In genomic region chr4:101055392-101055791, GRCh38 we compare ENCODE assay signal across 24 cellular contexts.
DNase-seq lines count a peak whose midpoint lies in the region; ATAC-seq and TF ChIP-seq lines count a peak whose summit lies in the region.
"Had no signal": no experiment of that assay in that cellular context is flagged by ENCODE, and none has a peak within 500 bp of the region (broad histone marks: within the 10 kb centered on the region; RNA-seq: fewer than 3 reads in every experiment).

No MANE protein-coding gene starts in this region.

- no peaks in the 10 kb centered on the region for H3K36me3 Mint-ChIP-seq in WTC11

- no peak for TF ChIP-seq CTCF in 22Rv1 (IDR thresholded peaks at IDR 0.05)
- no peak for TF ChIP-seq CTCF in WTC11 (IDR thresholded peaks at IDR 0.05)
- no peak for TF ChIP-seq CTCF in GM13977 (IDR thresholded peaks at IDR 0.05; ENCODE audit: extremely low read depth, insufficient read depth, missing control alignments)

- H3K4me3 Mint-ChIP-seq in WTC11, result no peak overlapping the region
- H3K4me3 Mint-ChIP-seq: CD14-positive monocyte; CD4-positive, alpha-beta T cell; CD8-positive, alpha-beta memory T cell had no signal

- H3K27ac ChIP-seq in 22Rv1 (peak overlapping the region; percentile 64), SK-N-MC (peak overlapping the region; percentile 70), iPS-20b (ENCODE audit: low read length) (no peak overlapping the region)
- H3K27ac ChIP-seq: A549; BLaER1 treated with 17β-estradiol and CSF1 and Interleukin-3, amounts not matched to agents 10 nM and 100 nM had no signal

- H3K4me3 ChIP-seq in SK-N-MC (peak overlapping the region; percentile 23), iPS-20b (ENCODE audit: low read length) (no peak overlapping the region)
- H3K4me3 ChIP-seq: A549; BLaER1 treated with 17β-estradiol and CSF1 and Interleukin-3, amounts not matched to agents 10 nM and 100 nM; GM12878 had no signal

- H3K9ac ChIP-seq in SK-N-MC (ENCODE audit: insufficient read length) (peak overlapping the region; percentile 0), iPS-20b (ENCODE audit: low read depth, low read length) (0 out of 2 replicates have a peak overlapping the region, but pooled peaks have one; percentile 8)
- H3K9ac ChIP-seq: BLaER1 treated with 17β-estradiol and CSF1 and Interleukin-3, amounts not matched to agents 10 nM and 100 nM had no signal

- POLR2A ChIA-PET in WTC11 (lab: Charles Lee), result no interaction called here

- H3K27me3 Mint-ChIP-seq in WTC11 (ENCODE audit: low read depth), result no peaks in the 10 kb centered on the region
- H3K27me3 Mint-ChIP-seq: CD4-positive, alpha-beta T cell; CD8-positive, alpha-beta memory T cell had no signal

- peaks cover 15% of the 10 kb centered on the region; the same call in 1 of the 2 replicates for H3K4me1 ChIP-seq in iPS-20b (ENCODE audit: insufficient read depth, low read length)
- H3K4me1 ChIP-seq: A549; BLaER1 treated with 17β-estradiol and CSF1 and Interleukin-3, amounts not matched to agents 10 nM and 100 nM had no signal

- no peak for DNase-seq in SK-N-MC (ENCODE audit: low read depth, low spot score)
- no peak for DNase-seq in WTC11 (ENCODE audit: low spot score)
- no peak for DNase-seq in hepatic stellate cell (ENCODE audit: low spot score)
- DNase-seq in GM13977 (ENCODE audit: low spot score), result no peak
- no peak for DNase-seq in KBM-7
- DNase-seq: 8988T; ACHN; AML-193; BE2C; CD4-positive, alpha-beta T cell; CD8-positive, alpha-beta memory T cell; DMS 273 treated with DMSO at 0.1 percent for 48 hours; DMS79; EL; GDM1; GOT3; HCEC 1CT had no signal

- H3K27me3 ChIP-seq in iPS-20b (ENCODE audit: insufficient read depth, low read length), result no peaks in the 10 kb centered on the region
- H3K27me3 ChIP-seq: BE2C; BLaER1 treated with 17β-estradiol and CSF1 and Interleukin-3, amounts not matched to agents 10 nM and 100 nM had no signal

- H3K36me3 ChIP-seq in SK-N-MC (ENCODE audit: insufficient read depth, low read length) (no peaks in the 10 kb centered on the region), iPS-20b (ENCODE audit: insufficient read depth, low read depth, low read length) (no peaks in the 10 kb centered on the region)
- H3K36me3 ChIP-seq: BE2C had no signal

- no peaks in the 10 kb centered on the region for H3K9me3 Mint-ChIP-seq in WTC11
- H3K9me3 Mint-ChIP-seq: CD14-positive monocyte; CD4-positive, alpha-beta T cell; CD8-positive, alpha-beta memory T cell had no signal

- ATAC-seq in WTC11, result no peak
- no peak for ATAC-seq in HG03354 (IDR thresholded peaks at IDR 0.05; ENCODE audit: poor library complexity, severe bottlenecking, unreplicated experiment)
- ATAC-seq: A549, GM12878 had no signal

- CTCF ChIA-PET in WTC11 (lab: Charles Lee), result no interaction called here

- peaks cover 13% of the 10 kb centered on the region for H3K4me1 Mint-ChIP-seq in WTC11
- H3K4me1 Mint-ChIP-seq: CD14-positive monocyte had no signal

- in situ Hi-C loops in GM13977 (cut with MboI; ENCODE audit: low pct_unique_long_range_greater_than_20kb, low sequenced_read_pairs, unreplicated experiment) (no loop called here), KBM-7 (cut with MboI; ENCODE audit: low pct_unique_long_range_greater_than_20kb, low sequenced_read_pairs) (no loop called here)

- peak overlapping the region; percentile 74 for H3K27ac Mint-ChIP-seq in WTC11
- H3K27ac Mint-ChIP-seq: CD14-positive monocyte; CD4-positive, alpha-beta T cell; CD8-positive, alpha-beta memory T cell had no signal

- H3K9me3 ChIP-seq in SK-N-MC (ENCODE audit: low read depth, low read length) (no peaks in the 10 kb centered on the region), iPS-20b (ENCODE audit: insufficient read depth, low read depth, low read length) (no peaks in the 10 kb centered on the region)
- H3K9me3 ChIP-seq: A549; BE2C; BLaER1 treated with 17β-estradiol and CSF1 and Interleukin-3, amounts not matched to agents 10 nM and 100 nM had no signal

TF ChIP-seq in WTC11, 78 proteins besides CTCF, POLR2A, EP300 and RAD21:
- TF ChIP-seq ZNF423 (CRISPR knock-in tag; IDR thresholded peaks at IDR 0.05), result no peak
- no peak for TF ChIP-seq ATF1 (CRISPR knock-in tag; IDR thresholded peaks at IDR 0.05)
- TF ChIP-seq CREM (CRISPR knock-in tag; IDR thresholded peaks at IDR 0.05), result no peak
- no peak for TF ChIP-seq ZNF512 (CRISPR knock-in tag; IDR thresholded peaks at IDR 0.05; ENCODE audit: borderline replicate concordance)
- TF ChIP-seq MLX (CRISPR knock-in tag; IDR thresholded peaks at IDR 0.05), result no peak
- TF ChIP-seq FOXJ3 (CRISPR knock-in tag; IDR thresholded peaks at IDR 0.05; ENCODE audit: borderline replicate concordance), result no peak
- no peak for TF ChIP-seq ATF2 (CRISPR knock-in tag; IDR thresholded peaks at IDR 0.05; ENCODE audit: borderline replicate concordance, low read depth)
